In genomic region chr3:177795866-177796265, GRCh38 we compare ENCODE assay signal across 15 cellular contexts.
"Had no signal": no experiment of that assay in that cellular context is flagged by ENCODE, and none has a peak within 500 bp of the region (broad histone marks: within the 10 kb centered on the region; RNA-seq: fewer than 3 reads in every experiment).

No MANE protein-coding gene starts in this region.

- H3K4me3 Mint-ChIP-seq: effector memory CD8-positive, alpha-beta T cell; memory B cell; neural crest cell; T-cell; WTC11 had no signal

- H3K4me1 ChIP-seq: esophagus squamous epithelium, psoas muscle, upper lobe of right lung had no signal

- H3K27me3 ChIP-seq: esophagus squamous epithelium, upper lobe of right lung had no signal

- H3K27ac Mint-ChIP-seq: effector memory CD8-positive, alpha-beta T cell; memory B cell; T-cell; WTC11 had no signal

- H3K9me3 Mint-ChIP-seq: memory B cell, neural crest cell, WTC11 had no signal

- H3K27ac ChIP-seq: esophagus squamous epithelium, psoas muscle, skin epidermis, thoracic aorta, upper lobe of right lung had no signal

- H3K9me3 ChIP-seq: esophagus squamous epithelium, psoas muscle, thoracic aorta, upper lobe of right lung had no signal

- H3K36me3 ChIP-seq: esophagus squamous epithelium, thoracic aorta, upper lobe of right lung had no signal

- DNase-seq: activated gamma-delta T cell; dermis blood vessel endothelial cell; effector memory CD8-positive, alpha-beta T cell; esophagus squamous epithelium; psoas muscle; right cardiac atrium; SHP77 treated with DMSO at 0.1 percent for 48 hours; T-cell; upper lobe of right lung had no signal

- H3K4me3 ChIP-seq: esophagus squamous epithelium, psoas muscle, skin epidermis, thoracic aorta, upper lobe of right lung had no signal

- H3K36me3 Mint-ChIP-seq: memory B cell, T-cell, WTC11 had no signal

- ATAC-seq: effector memory CD8-positive, alpha-beta T cell; psoas muscle; right cardiac atrium; SK-N-SH treated with all-trans-retinoic acid at 6 μM for 48 hours; T-cell; upper lobe of right lung; WTC11 had no signal
